Comparison of ENCODE assay signal across 9 cellular contexts in the genomic region with DNA sequence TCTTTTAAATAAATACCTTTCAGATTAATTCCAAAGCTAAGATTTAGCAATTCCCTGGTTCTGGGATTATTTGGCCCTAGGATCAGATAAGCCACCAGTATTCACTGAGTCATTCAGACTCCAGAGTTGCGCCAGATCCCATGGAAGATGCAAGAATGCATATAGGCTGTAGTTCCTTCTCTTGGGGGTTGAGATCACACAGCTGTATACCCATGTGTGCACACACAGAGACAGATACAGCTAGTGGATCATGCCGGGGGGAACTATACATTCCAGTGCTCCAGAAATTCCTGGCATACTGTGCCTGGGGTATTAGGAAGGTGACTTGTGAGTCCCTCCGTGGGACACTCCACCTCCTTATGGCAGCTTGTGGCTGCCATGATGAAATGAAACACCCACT.
DNase-seq lines count a peak whose midpoint lies in the region; ATAC-seq and TF ChIP-seq lines count a peak whose summit lies in the region.
"Had no signal": no experiment of that assay in that cellular context is flagged by ENCODE, and none has a peak within 500 bp of the region (broad histone marks: within the 10 kb centered on the region; RNA-seq: fewer than 3 reads in every experiment).

No MANE protein-coding gene starts in this region.

- intact Hi-C loops in heart right ventricle (cut with DNase I): loop anchor here in 1 of 10 donors (10.0 kb wide), 1 partner anchor 70 kb away; no protein-coding TSS in a partner anchor
- intact Hi-C loops in Right ventricle myocardium superior (cut with DNase I): no loop called here
- intact Hi-C loops in breast epithelium (cut with DNase I; ENCODE audit: low total_unique reads): no loop called here
- intact Hi-C loops in transverse colon (cut with DNase I; ENCODE audit: low total_unique reads): no loop called here

- TF ChIP-seq EP300 in transverse colon (IDR thresholded peaks at IDR 0.05; ENCODE audit: low read depth): no peak

- no peaks in the 10 kb centered on the region for H3K9me3 ChIP-seq in heart right ventricle
- no peaks in the 10 kb centered on the region for H3K9me3 ChIP-seq in breast epithelium
- no peaks in the 10 kb centered on the region for H3K9me3 ChIP-seq in transverse colon
- H3K9me3 ChIP-seq in Karpas-422 (ENCODE audit: low read length): no peaks in the 10 kb centered on the region

- peaks cover 65 to 100% (median 99%) of the 10 kb centered on the region in 9 donors for H3K4me1 ChIP-seq in heart right ventricle
- H3K4me1 ChIP-seq in breast epithelium: peaks cover 2 to 28% of the 10 kb centered on the region in 2 donors
- H3K4me1 ChIP-seq in transverse colon: peaks cover 38 to 99% (median 85%) of the 10 kb centered on the region in 4 donors
- H3K4me1 ChIP-seq in Karpas-422 (ENCODE audit: low read length): no peaks in the 10 kb centered on the region

- no peak for DNase-seq in heart right ventricle
- DNase-seq in Right ventricle myocardium superior: no peak
- no peak for DNase-seq in breast epithelium (ENCODE audit: low spot score in 2 of 2)
- DNase-seq in islet precursor cell: peak; percentile 91
- DNase-seq in transverse colon: peak; percentile 18
- DNase-seq in NK-92 (lab: John Stamatoyannopoulos, UW; ENCODE audit: unreplicated experiment): no peak
- no peak for DNase-seq in Karpas-422
- DNase-seq: NCI-H146 had no signal

- no peak for TF ChIP-seq CTCF in heart right ventricle (IDR thresholded peaks at IDR 0.05)
- no peak for TF ChIP-seq CTCF in breast epithelium (IDR thresholded peaks at IDR 0.05)
- TF ChIP-seq CTCF in transverse colon (IDR thresholded peaks at IDR 0.05): no peak

- 78 to 79% methylated on average over 3 of the region's 3 CpGs for WGBS in heart right ventricle, 2 donors
- 80 to 87% methylated on average over 1 to 3 of the region's 3 CpGs for WGBS in transverse colon (ENCODE audit: low coverage in 1 of 2), 2 donors

- H3K27ac ChIP-seq in heart right ventricle: peak overlapping the region in 8 of 10 donors; percentile 54 to 82 (median 72)
- H3K27ac ChIP-seq in breast epithelium: peak overlapping the region; percentile 50 to 66
- peak overlapping the region; percentile 56 to 96 (median 76) for H3K27ac ChIP-seq in transverse colon
- no peak overlapping the region for H3K27ac ChIP-seq in Karpas-422 (ENCODE audit: low read length)

- H3K9me2 ChIP-seq in Karpas-422 (replicated peaks; ENCODE audit: insufficient read depth, low read length): no peaks in the 10 kb centered on the region

- no peak for TF ChIP-seq POLR2A in breast epithelium (IDR thresholded peaks at IDR 0.05)
- TF ChIP-seq POLR2A in transverse colon (IDR thresholded peaks at IDR 0.05): no peak

- no peak overlapping the region for H2AFZ ChIP-seq in Karpas-422 (ENCODE audit: low read length)

- H3K27me3 ChIP-seq in heart right ventricle: no peaks in the 10 kb centered on the region
- H3K27me3 ChIP-seq in breast epithelium: no peaks in the 10 kb centered on the region
- no peaks in the 10 kb centered on the region for H3K27me3 ChIP-seq in transverse colon
- H3K27me3 ChIP-seq in Karpas-422 (ENCODE audit: low read length): no peaks in the 10 kb centered on the region

- H3K4me3 ChIP-seq in heart right ventricle (no peak overlapping the region), breast epithelium (no peak overlapping the region), transverse colon (no peak overlapping the region), Karpas-422 (ENCODE audit: low read length) (no peak overlapping the region)

- ATAC-seq in heart right ventricle (no peak), Right ventricle myocardium superior (ENCODE audit: poor library complexity) (no peak), GM21786 (IDR thresholded peaks at IDR 0.05; ENCODE audit: unreplicated experiment) (no peak)

- no peak overlapping the region for H3K4me2 ChIP-seq in Karpas-422 (ENCODE audit: low read depth, low read length, poor library complexity, severe bottlenecking)

- no peaks in the 10 kb centered on the region for H3K79me2 ChIP-seq in Karpas-422 (ENCODE audit: low read length)

- H3K9ac ChIP-seq in Karpas-422 (ENCODE audit: low read length): no peak overlapping the region

- no peaks in the 10 kb centered on the region for H3K36me3 ChIP-seq in heart right ventricle
- no peaks in the 10 kb centered on the region for H3K36me3 ChIP-seq in breast epithelium
- H3K36me3 ChIP-seq in transverse colon: no peaks in the 10 kb centered on the region
- H3K36me3 ChIP-seq in Karpas-422 (ENCODE audit: insufficient read depth, low read length): no peaks in the 10 kb centered on the region

- in situ Hi-C loops in transverse colon (cut with MboI; ENCODE audit: low pct_ligation_motif_present in 1 of 4, low pct_unique_long_range_greater_than_20kb in 1 of 4, low sequenced_read_pairs in 3 of 4): no loop called here

- H4K20me1 ChIP-seq in Karpas-422 (ENCODE audit: insufficient read depth, low read depth, low read length): no peaks in the 10 kb centered on the region

Comparison
In these comparisons a context has a peak if more than half of its experiments do, and no peak if none do; other contexts are left out.
1. DNase-seq: peak in islet precursor cell (single experiment) and transverse colon (single experiment); none in heart right ventricle (0 of 2), Right ventricle myocardium superior (single experiment), breast epithelium (0 of 2), NK-92 (single experiment) and Karpas-422 (single experiment).